8 cellular contexts compared by ENCODE assay signal in genomic region chr7:149027055-149027454, GRCh38. TPM values are rescaled to one million over a fixed set of nuclear protein-coding genes. Genes with fewer than 3 reads are reported as not detected.
DNase-seq lines count a peak whose midpoint lies in the region; ATAC-seq and TF ChIP-seq lines count a peak whose summit lies in the region.

No MANE protein-coding gene starts in this region.

- H3K36me3 ChIP-seq in left lung (no peaks in the 10 kb centered on the region), transverse colon (no peaks in the 10 kb centered on the region)

- no peaks in the 10 kb centered on the region for H3K9me3 Mint-ChIP-seq in activated T-cell treated with anti-CD3 and anti-CD28 coated beads, Interleukin-2, amount 50 U/mL, for 72 hours
- H3K9me3 Mint-ChIP-seq in activated naive CD4-positive, alpha-beta T cell treated with anti-CD3 and anti-CD28 coated beads, Interleukin-2, amount 10 ng/mL, durations not matched to agents 7 days and 5 days = no peaks in the 10 kb centered on the region

- WGBS in transverse colon (ENCODE audit: low coverage in 1 of 2), 2 donors = 5 to 8% methylated on average over 5 to 10 of the region's 10 CpGs

- H3K27me3 ChIP-seq in left lung (no peaks in the 10 kb centered on the region), transverse colon (no peaks in the 10 kb centered on the region)

- DNase-seq in activated T-cell treated with anti-CD3 and anti-CD28 coated beads, Interleukin-2, amount 50 U/mL, for 72 hours = no peak
- no peak for DNase-seq in activated T-cell treated with anti-CD3 and anti-CD28 coated beads for 4 hours
- no peak for DNase-seq in activated naive CD4-positive, alpha-beta T cell treated with anti-CD3 and anti-CD28 coated beads, Interleukin-2, amount 10 ng/mL, durations not matched to agents 7 days and 5 days
- DNase-seq in left lung = no peak
- no peak for DNase-seq in transverse colon
- DNase-seq in NCI-H1694 treated with DMSO at 0.1 percent for 48 hours (lab: John Stamatoyannopoulos, UW) = no peak
- no peak for DNase-seq in Kasumi-1 (lab: John Stamatoyannopoulos, UW)
- no peak for DNase-seq in NCI-H345 treated with DMSO at 0.1 percent for 48 hours (lab: John Stamatoyannopoulos, UW; ENCODE audit: unreplicated experiment)

- in situ Hi-C loops in transverse colon (cut with MboI; ENCODE audit: low pct_ligation_motif_present in 1 of 4, low pct_unique_long_range_greater_than_20kb in 1 of 4, low sequenced_read_pairs in 3 of 4) = no loop called here

- H3K4me3 ChIP-seq in left lung (peak overlapping the region; percentile 78 to 85), transverse colon (peak overlapping the region in 3 of 4 donors; percentile 86 to 98 (median 91))

- H3K4me1 ChIP-seq in left lung = peaks cover 14 to 38% of the 10 kb centered on the region in 2 donors
- H3K4me1 ChIP-seq in transverse colon = peaks cover 7 to 29% (median 16%) of the 10 kb centered on the region in 4 donors

- no peak for TF ChIP-seq POLR2A in transverse colon (IDR thresholded peaks at IDR 0.05)

- H3K4me3 Mint-ChIP-seq in activated T-cell treated with anti-CD3 and anti-CD28 coated beads, Interleukin-2, amount 50 U/mL, for 72 hours = peak overlapping the region; percentile 95 to 99
- H3K4me3 Mint-ChIP-seq in activated naive CD4-positive, alpha-beta T cell treated with anti-CD3 and anti-CD28 coated beads, Interleukin-2, amount 10 ng/mL, durations not matched to agents 7 days and 5 days = peak overlapping the region; percentile 95

- no peak for TF ChIP-seq CTCF in left lung (IDR thresholded peaks at IDR 0.05)
- TF ChIP-seq CTCF in transverse colon (IDR thresholded peaks at IDR 0.05) = no peak

- no peaks in the 10 kb centered on the region for H3K27me3 Mint-ChIP-seq in activated T-cell treated with anti-CD3 and anti-CD28 coated beads, Interleukin-2, amount 50 U/mL, for 72 hours (ENCODE audit: low read depth)
- no peaks in the 10 kb centered on the region for H3K27me3 Mint-ChIP-seq in activated naive CD4-positive, alpha-beta T cell treated with anti-CD3 and anti-CD28 coated beads, Interleukin-2, amount 10 ng/mL, durations not matched to agents 7 days and 5 days

- CTCF ChIA-PET in activated naive CD4-positive, alpha-beta T cell treated with anti-CD3 and anti-CD28 coated beads, Interleukin-2, amount 10 ng/mL, durations not matched to agents 7 days and 5 days (lab: Charles Lee) = interaction anchor here (1.5 to 3.7 kb wide), 5 partner anchors 20 to 234 kb away, joined by 4 to 16 read pairs (median 7); partner anchors contain the start of gene ZNF783

- peak overlapping the region; percentile 96 for H3K27ac Mint-ChIP-seq in activated T-cell treated with anti-CD3 and anti-CD28 coated beads, Interleukin-2, amount 50 U/mL, for 72 hours
- peak overlapping the region; percentile 95 for H3K27ac Mint-ChIP-seq in activated naive CD4-positive, alpha-beta T cell treated with anti-CD3 and anti-CD28 coated beads, Interleukin-2, amount 10 ng/mL, durations not matched to agents 7 days and 5 days

- H3K9me3 ChIP-seq in left lung = no peaks in the 10 kb centered on the region
- no peaks in the 10 kb centered on the region for H3K9me3 ChIP-seq in transverse colon

- TF ChIP-seq EP300 in transverse colon (IDR thresholded peaks at IDR 0.05; ENCODE audit: low read depth) = no peak

- H3K27ac ChIP-seq in left lung (peak overlapping the region; percentile 81 to 97), transverse colon (peak overlapping the region; percentile 95 to 98 (median 97))

- intact Hi-C loops in left lung (cut with DNase I) (no loop called here), transverse colon (cut with DNase I; ENCODE audit: low total_unique reads) (loop anchor here (10.0 kb wide), 1 partner anchor 688 kb away; a partner anchor contains a TSS)

- no peak for ATAC-seq in activated T-cell treated with anti-CD3 and anti-CD28 coated beads, Interleukin-2, amount 50 U/mL, for 72 hours (replicated peaks in 1 of 2)
- no peak for ATAC-seq in left lung

- H3K36me3 Mint-ChIP-seq in activated T-cell treated with anti-CD3 and anti-CD28 coated beads, Interleukin-2, amount 50 U/mL, for 72 hours (ENCODE audit: insufficient read depth in 2 of 2) = peaks cover 0 to 9% of the 10 kb centered on the region in 2 donors
- peaks cover 26% of the 10 kb centered on the region for H3K36me3 Mint-ChIP-seq in activated naive CD4-positive, alpha-beta T cell treated with anti-CD3 and anti-CD28 coated beads, Interleukin-2, amount 10 ng/mL, durations not matched to agents 7 days and 5 days

- H3K4me1 Mint-ChIP-seq in activated T-cell treated with anti-CD3 and anti-CD28 coated beads, Interleukin-2, amount 50 U/mL, for 72 hours (ENCODE audit: low read depth) = peaks cover 57% of the 10 kb centered on the region
- peaks cover 52% of the 10 kb centered on the region for H3K4me1 Mint-ChIP-seq in activated naive CD4-positive, alpha-beta T cell treated with anti-CD3 and anti-CD28 coated beads, Interleukin-2, amount 10 ng/mL, durations not matched to agents 7 days and 5 days

RNA-seq across cellular contexts. Expression of gene PDIA4, which starts 1.2 kb away (rescaled TPM):
- total RNA-seq in activated T-cell treated with anti-CD3 and anti-CD28 coated beads, Interleukin-2, amount 50 U/mL, for 72 hours = 10 to 100 TPM; 63.1 to 84.8 TPM
- total RNA-seq in left lung = 100 to 1,000 TPM; 204 to 239 TPM
- 10 to 100 TPM; 44.5 to 79.5 (median 74.7) TPM for total RNA-seq in transverse colon
